Comparison of ENCODE assay signal across 16 cellular contexts in genomic region chr5:8676731-8677130, GRCh38.
"Had no signal": no experiment of that assay in that cellular context is flagged by ENCODE, and none has a peak within 500 bp of the region (broad histone marks: within the 10 kb centered on the region; RNA-seq: fewer than 3 reads in every experiment).

No MANE protein-coding gene starts in this region.

- H3K27ac ChIP-seq: heart left ventricle, stomach, vagina had no signal

- H3K36me3 ChIP-seq: heart left ventricle, stomach, vagina had no signal

- H3K9me3 ChIP-seq: stomach, vagina had no signal

- DNase-seq: activated CD4-positive, CD25-positive, alpha-beta regulatory T cell; activated naive CD4-positive, alpha-beta T cell treated with anti-CD3 and anti-CD28 coated beads, Interleukin-2, amount 50 U/mL, for 16 hours; activated T-cell treated with anti-CD3 and anti-CD28 coated beads, Interleukin-2, amount 50 U/mL, for 1 hour; amniotic stem cell; cerebellar nuclear complex; endodermal cell; erythroblast; foreskin melanocyte; heart left ventricle; stimulated activated CD4-positive, alpha-beta T cell treated with anti-CD3 and anti-CD28 coated beads, Interleukin-4, amount 100 ng/mL, for 4 hours; stomach; T-helper 2 cell had no signal

- H3K4me3 ChIP-seq: heart left ventricle, stomach, vagina had no signal

- FAIRE-seq: islet of Langerhans, TTC549 had no signal

- H3K27me3 ChIP-seq: heart left ventricle, stomach, vagina had no signal

- ATAC-seq: left lobe of liver had no signal

- H3K4me1 ChIP-seq: heart left ventricle, stomach, vagina had no signal
